In the genomic region with DNA sequence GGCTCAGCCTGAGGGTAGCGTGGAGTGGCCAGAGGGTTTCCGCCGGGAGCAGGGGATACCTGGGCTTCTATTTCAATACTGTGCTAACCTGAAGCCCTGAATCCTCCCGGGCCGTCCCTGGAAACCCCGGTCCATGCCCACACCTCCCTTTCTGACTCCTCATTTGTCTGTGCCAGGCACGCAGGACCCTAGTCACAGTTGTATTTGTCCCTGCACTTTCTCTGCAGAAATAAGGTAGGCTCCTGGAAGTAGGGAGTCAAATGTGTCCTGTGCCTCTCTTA, we compare ENCODE assay signal across 1 cellular context.
TF ChIP-seq lines count a peak whose summit lies in the region.

No MANE protein-coding gene starts in this region.

TF ChIP-seq in H1, 55 proteins besides CTCF, POLR2A, EP300 and RAD21:
- no peak for TF ChIP-seq BCL11A (IDR thresholded peaks at IDR 0.05; ENCODE audit: low read depth in 2 of 2, low read length in 2 of 2)
- TF ChIP-seq HDAC6 (IDR thresholded peaks at IDR 0.05; ENCODE audit: low read depth, low read length) = no peak
- TF ChIP-seq PHF8 (conservative IDR thresholded peaks at IDR 0.05; ENCODE audit: low read depth, low read length) = no peak
- TF ChIP-seq, protein P1, sequence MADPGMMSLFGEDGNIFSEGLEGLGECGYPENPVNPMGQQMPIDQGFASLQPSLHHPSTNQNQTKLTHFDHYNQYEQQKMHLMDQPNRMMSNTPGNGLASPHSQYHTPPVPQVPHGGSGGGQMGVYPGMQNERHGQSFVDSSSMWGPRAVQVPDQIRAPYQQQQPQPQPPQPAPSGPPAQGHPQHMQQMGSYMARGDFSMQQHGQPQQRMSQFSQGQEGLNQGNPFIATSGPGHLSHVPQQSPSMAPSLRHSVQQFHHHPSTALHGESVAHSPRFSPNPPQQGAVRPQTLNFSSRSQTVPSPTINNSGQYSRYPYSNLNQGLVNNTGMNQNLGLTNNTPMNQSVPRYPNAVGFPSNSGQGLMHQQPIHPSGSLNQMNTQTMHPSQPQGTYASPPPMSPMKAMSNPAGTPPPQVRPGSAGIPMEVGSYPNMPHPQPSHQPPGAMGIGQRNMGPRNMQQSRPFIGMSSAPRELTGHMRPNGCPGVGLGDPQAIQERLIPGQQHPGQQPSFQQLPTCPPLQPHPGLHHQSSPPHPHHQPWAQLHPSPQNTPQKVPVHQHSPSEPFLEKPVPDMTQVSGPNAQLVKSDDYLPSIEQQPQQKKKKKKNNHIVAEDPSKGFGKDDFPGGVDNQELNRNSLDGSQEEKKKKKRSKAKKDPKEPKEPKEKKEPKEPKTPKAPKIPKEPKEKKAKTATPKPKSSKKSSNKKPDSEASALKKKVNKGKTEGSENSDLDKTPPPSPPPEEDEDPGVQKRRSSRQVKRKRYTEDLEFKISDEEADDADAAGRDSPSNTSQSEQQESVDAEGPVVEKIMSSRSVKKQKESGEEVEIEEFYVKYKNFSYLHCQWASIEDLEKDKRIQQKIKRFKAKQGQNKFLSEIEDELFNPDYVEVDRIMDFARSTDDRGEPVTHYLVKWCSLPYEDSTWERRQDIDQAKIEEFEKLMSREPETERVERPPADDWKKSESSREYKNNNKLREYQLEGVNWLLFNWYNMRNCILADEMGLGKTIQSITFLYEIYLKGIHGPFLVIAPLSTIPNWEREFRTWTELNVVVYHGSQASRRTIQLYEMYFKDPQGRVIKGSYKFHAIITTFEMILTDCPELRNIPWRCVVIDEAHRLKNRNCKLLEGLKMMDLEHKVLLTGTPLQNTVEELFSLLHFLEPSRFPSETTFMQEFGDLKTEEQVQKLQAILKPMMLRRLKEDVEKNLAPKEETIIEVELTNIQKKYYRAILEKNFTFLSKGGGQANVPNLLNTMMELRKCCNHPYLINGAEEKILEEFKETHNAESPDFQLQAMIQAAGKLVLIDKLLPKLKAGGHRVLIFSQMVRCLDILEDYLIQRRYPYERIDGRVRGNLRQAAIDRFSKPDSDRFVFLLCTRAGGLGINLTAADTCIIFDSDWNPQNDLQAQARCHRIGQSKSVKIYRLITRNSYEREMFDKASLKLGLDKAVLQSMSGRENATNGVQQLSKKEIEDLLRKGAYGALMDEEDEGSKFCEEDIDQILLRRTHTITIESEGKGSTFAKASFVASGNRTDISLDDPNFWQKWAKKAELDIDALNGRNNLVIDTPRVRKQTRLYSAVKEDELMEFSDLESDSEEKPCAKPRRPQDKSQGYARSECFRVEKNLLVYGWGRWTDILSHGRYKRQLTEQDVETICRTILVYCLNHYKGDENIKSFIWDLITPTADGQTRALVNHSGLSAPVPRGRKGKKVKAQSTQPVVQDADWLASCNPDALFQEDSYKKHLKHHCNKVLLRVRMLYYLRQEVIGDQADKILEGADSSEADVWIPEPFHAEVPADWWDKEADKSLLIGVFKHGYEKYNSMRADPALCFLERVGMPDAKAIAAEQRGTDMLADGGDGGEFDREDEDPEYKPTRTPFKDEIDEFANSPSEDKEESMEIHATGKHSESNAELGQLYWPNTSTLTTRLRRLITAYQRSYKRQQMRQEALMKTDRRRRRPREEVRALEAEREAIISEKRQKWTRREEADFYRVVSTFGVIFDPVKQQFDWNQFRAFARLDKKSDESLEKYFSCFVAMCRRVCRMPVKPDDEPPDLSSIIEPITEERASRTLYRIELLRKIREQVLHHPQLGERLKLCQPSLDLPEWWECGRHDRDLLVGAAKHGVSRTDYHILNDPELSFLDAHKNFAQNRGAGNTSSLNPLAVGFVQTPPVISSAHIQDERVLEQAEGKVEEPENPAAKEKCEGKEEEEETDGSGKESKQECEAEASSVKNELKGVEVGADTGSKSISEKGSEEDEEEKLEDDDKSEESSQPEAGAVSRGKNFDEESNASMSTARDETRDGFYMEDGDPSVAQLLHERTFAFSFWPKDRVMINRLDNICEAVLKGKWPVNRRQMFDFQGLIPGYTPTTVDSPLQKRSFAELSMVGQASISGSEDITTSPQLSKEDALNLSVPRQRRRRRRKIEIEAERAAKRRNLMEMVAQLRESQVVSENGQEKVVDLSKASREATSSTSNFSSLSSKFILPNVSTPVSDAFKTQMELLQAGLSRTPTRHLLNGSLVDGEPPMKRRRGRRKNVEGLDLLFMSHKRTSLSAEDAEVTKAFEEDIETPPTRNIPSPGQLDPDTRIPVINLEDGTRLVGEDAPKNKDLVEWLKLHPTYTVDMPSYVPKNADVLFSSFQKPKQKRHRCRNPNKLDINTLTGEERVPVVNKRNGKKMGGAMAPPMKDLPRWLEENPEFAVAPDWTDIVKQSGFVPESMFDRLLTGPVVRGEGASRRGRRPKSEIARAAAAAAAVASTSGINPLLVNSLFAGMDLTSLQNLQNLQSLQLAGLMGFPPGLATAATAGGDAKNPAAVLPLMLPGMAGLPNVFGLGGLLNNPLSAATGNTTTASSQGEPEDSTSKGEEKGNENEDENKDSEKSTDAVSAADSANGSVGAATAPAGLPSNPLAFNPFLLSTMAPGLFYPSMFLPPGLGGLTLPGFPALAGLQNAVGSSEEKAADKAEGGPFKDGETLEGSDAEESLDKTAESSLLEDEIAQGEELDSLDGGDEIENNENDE (IDR thresholded peaks at IDR 0.05; ENCODE audit: insufficient replicate concordance, low read length) = no peak
- TF ChIP-seq TAF1 (IDR thresholded peaks at IDR 0.05; ENCODE audit: low read depth, low read length) = no peak
- TF ChIP-seq RFX5 (IDR thresholded peaks at IDR 0.05; ENCODE audit: borderline replicate concordance, low read depth, low read length) = no peak
- TF ChIP-seq, protein P2, sequence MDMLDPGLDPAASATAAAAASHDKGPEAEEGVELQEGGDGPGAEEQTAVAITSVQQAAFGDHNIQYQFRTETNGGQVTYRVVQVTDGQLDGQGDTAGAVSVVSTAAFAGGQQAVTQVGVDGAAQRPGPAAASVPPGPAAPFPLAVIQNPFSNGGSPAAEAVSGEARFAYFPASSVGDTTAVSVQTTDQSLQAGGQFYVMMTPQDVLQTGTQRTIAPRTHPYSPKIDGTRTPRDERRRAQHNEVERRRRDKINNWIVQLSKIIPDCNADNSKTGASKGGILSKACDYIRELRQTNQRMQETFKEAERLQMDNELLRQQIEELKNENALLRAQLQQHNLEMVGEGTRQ (IDR thresholded peaks at IDR 0.05; ENCODE audit: low read length) = no peak
- TF ChIP-seq GABPA (IDR thresholded peaks at IDR 0.05; ENCODE audit: borderline replicate concordance, insufficient read depth, low read length) = no peak
- TF ChIP-seq SIRT6 (IDR thresholded peaks at IDR 0.05; ENCODE audit: low read length) = no peak
- TF ChIP-seq CREB1 (IDR thresholded peaks at IDR 0.05) = no peak
- no peak for TF ChIP-seq SIN3A (conservative IDR thresholded peaks at IDR 0.05 in 1 of 2, IDR thresholded peaks at IDR 0.05 in 1 of 2; ENCODE audit: low read depth in 1 of 2, low read length in 2 of 2)
- TF ChIP-seq SAP30 (IDR thresholded peaks at IDR 0.05; ENCODE audit: insufficient read depth, insufficient replicate concordance, low read length) = no peak
- no peak for TF ChIP-seq RNF2 (IDR thresholded peaks at IDR 0.05; ENCODE audit: borderline replicate concordance, low read depth, low read length, missing control alignments, poor library complexity, severe bottlenecking)
- TF ChIP-seq, protein P3, sequence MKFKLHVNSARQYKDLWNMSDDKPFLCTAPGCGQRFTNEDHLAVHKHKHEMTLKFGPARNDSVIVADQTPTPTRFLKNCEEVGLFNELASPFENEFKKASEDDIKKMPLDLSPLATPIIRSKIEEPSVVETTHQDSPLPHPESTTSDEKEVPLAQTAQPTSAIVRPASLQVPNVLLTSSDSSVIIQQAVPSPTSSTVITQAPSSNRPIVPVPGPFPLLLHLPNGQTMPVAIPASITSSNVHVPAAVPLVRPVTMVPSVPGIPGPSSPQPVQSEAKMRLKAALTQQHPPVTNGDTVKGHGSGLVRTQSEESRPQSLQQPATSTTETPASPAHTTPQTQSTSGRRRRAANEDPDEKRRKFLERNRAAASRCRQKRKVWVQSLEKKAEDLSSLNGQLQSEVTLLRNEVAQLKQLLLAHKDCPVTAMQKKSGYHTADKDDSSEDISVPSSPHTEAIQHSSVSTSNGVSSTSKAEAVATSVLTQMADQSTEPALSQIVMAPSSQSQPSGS (IDR thresholded peaks at IDR 0.05; ENCODE audit: low read length) = no peak
- TF ChIP-seq KDM4A (IDR thresholded peaks at IDR 0.05; ENCODE audit: low read depth, low read length, severe bottlenecking) = no peak
- TF ChIP-seq TBP (IDR thresholded peaks at IDR 0.05; ENCODE audit: low read depth, low read length) = no peak
- TF ChIP-seq RBBP5 (IDR thresholded peaks at IDR 0.05; ENCODE audit: borderline replicate concordance, low read depth, low read length) = no peak
- no peak for TF ChIP-seq CHD2 (IDR thresholded peaks at IDR 0.05; ENCODE audit: low read length)
- no peak for TF ChIP-seq JUN (IDR thresholded peaks at IDR 0.05; ENCODE audit: low read depth, low read length)
- TF ChIP-seq FOSL1 (IDR thresholded peaks at IDR 0.05; ENCODE audit: insufficient read depth, low read depth, low read length) = no peak
